1 cellular context compared by ENCODE assay signal in genomic region chr22:40177738-40178416, GRCh38.
A peak's percentile ranks its signal among the peaks of the same experiment; 100 is the strongest.
TF ChIP-seq lines count a peak whose summit lies in the region.

A gene with protein sequence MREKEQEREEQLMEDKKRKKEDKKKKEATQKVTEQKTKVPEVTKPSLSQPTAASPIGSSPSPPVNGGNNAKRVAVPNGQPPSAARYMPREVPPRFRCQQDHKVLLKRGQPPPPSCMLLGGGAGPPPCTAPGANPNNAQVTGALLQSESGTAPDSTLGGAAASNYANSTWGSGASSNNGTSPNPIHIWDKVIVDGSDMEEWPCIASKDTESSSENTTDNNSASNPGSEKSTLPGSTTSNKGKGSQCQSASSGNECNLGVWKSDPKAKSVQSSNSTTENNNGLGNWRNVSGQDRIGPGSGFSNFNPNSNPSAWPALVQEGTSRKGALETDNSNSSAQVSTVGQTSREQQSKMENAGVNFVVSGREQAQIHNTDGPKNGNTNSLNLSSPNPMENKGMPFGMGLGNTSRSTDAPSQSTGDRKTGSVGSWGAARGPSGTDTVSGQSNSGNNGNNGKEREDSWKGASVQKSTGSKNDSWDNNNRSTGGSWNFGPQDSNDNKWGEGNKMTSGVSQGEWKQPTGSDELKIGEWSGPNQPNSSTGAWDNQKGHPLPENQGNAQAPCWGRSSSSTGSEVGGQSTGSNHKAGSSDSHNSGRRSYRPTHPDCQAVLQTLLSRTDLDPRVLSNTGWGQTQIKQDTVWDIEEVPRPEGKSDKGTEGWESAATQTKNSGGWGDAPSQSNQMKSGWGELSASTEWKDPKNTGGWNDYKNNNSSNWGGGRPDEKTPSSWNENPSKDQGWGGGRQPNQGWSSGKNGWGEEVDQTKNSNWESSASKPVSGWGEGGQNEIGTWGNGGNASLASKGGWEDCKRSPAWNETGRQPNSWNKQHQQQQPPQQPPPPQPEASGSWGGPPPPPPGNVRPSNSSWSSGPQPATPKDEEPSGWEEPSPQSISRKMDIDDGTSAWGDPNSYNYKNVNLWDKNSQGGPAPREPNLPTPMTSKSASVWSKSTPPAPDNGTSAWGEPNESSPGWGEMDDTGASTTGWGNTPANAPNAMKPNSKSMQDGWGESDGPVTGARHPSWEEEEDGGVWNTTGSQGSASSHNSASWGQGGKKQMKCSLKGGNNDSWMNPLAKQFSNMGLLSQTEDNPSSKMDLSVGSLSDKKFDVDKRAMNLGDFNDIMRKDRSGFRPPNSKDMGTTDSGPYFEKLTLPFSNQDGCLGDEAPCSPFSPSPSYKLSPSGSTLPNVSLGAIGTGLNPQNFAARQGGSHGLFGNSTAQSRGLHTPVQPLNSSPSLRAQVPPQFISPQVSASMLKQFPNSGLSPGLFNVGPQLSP (N-terminal part only) (plus strand): TSS chr22:40177925. CDS start chr22:40178136, 211 bp downstream.

TF ChIP-seq in K562, 482 proteins besides CTCF, POLR2A, EP300 and RAD21 (continued from another document):
- TF ChIP-seq MNT (conservative IDR thresholded peaks at IDR 0.05) (0 out of 4 replicates have a peak, but pooled peaks of 1 of the 2 experiments have one; percentile 19), SMAD1 (IDR thresholded peaks at IDR 0.05; ENCODE audit: low read depth, low read length, partially characterized antibody) (peak; percentile 84)
- TF ChIP-seq, protein P1, sequence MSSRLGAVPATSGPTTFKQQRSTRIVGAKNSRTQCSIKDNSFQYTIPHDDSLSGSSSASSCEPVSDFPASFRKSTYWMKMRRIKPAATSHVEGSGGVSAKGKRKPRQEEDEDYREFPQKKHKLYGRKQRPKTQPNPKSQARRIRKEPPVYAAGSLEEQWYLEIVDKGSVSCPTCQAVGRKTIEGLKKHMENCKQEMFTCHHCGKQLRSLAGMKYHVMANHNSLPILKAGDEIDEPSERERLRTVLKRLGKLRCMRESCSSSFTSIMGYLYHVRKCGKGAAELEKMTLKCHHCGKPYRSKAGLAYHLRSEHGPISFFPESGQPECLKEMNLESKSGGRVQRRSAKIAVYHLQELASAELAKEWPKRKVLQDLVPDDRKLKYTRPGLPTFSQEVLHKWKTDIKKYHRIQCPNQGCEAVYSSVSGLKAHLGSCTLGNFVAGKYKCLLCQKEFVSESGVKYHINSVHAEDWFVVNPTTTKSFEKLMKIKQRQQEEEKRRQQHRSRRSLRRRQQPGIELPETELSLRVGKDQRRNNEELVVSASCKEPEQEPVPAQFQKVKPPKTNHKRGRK (tag; IDR thresholded peaks at IDR 0.05), result 0 out of 2 replicates have a peak, but pooled peaks have one; percentile 37
- TF ChIP-seq, protein P2, sequence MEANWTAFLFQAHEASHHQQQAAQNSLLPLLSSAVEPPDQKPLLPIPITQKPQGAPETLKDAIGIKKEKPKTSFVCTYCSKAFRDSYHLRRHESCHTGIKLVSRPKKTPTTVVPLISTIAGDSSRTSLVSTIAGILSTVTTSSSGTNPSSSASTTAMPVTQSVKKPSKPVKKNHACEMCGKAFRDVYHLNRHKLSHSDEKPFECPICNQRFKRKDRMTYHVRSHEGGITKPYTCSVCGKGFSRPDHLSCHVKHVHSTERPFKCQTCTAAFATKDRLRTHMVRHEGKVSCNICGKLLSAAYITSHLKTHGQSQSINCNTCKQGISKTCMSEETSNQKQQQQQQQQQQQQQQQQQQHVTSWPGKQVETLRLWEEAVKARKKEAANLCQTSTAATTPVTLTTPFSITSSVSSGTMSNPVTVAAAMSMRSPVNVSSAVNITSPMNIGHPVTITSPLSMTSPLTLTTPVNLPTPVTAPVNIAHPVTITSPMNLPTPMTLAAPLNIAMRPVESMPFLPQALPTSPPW (CRISPR knock-in tag; IDR thresholded peaks at IDR 0.05), result peak; percentile 51
